Comparison of ENCODE assay signal across 8 cellular contexts in the genomic region with DNA sequence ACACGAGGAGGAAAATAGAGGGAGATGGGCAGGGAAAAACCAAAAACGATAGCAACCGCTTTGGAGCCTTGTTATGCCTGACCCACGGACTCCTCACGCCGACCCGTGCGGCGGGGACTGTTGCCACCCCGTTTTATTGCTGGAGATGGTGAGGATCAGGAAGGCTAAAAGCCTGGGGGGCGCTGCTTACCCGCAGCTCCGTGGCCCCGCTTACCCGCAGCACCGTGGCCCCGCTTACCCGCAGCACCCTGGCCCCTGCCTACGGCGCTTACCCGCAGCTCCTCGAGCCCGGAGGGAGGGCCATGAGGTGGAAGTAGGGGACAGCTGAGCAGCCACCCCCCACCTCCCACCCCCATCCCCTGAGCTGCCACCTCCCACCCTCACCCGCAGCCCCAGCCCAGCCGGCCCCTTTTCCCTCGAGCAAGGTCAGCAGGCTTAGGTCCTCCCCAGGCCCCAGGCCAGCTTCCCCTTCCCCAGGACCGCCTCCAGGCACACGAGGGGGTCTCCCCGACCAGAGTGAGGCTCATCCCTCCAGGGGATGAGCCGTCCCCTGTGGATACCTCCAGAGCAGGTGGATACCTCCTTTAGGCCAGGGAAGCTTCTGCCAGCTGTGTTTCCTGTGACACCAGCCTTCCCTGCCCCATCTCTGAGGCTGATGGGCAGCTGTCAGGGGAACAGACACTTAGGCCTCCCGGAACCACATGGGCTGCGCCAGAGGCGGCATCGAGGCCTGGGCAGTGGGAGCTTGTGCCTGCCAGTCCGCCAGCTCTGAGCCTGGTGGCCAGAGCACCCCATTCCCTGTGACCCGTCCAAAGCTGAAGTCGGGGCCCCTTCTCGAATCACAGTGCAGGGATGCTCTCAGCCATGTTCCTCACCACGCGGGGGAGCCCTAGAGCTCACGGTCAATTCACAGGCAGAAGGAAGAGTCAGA.
DNase-seq lines count a peak whose midpoint lies in the region; ATAC-seq lines count a peak whose summit lies in the region.

No MANE protein-coding gene starts in this region.

- H3K4me3 Mint-ChIP-seq in central memory CD8-positive, alpha-beta T cell: peak overlapping the region; percentile 61

- no peak overlapping the region for H3K27ac ChIP-seq in mesendoderm (ENCODE audit: low read depth, low read length)

- no peak overlapping the region for H2BK120ac ChIP-seq in mesendoderm (ENCODE audit: low read depth, low read length)

- no peak overlapping the region for H3K18ac ChIP-seq in mesendoderm (ENCODE audit: low read length)

- peaks cover 12% of the 10 kb centered on the region for H3K4me1 Mint-ChIP-seq in central memory CD8-positive, alpha-beta T cell

- H3K27ac Mint-ChIP-seq in central memory CD8-positive, alpha-beta T cell (ENCODE audit: low read depth): no peak overlapping the region

- no peak overlapping the region for H3K9ac ChIP-seq in mesendoderm (ENCODE audit: low read length)

- H2AK5ac ChIP-seq in mesendoderm (ENCODE audit: low read length): no peak overlapping the region

- peak; percentile 64 for DNase-seq in DMS53 treated with DMSO at 0.1 percent for 48 hours (lab: John Stamatoyannopoulos, UW; ENCODE audit: unreplicated experiment)
- DNase-seq in Kasumi-1 (lab: John Stamatoyannopoulos, UW): peak; percentile 70
- peak; percentile 42 to 63 for DNase-seq in central memory CD8-positive, alpha-beta T cell (ENCODE audit: low spot score in 2 of 2)
- DNase-seq in mesendoderm: peak; percentile 62
- peak; percentile 44 to 49 for DNase-seq in stimulated activated CD8-positive, alpha-beta memory T cell treated with anti-CD3 and anti-CD28 coated beads, Interleukin-4, amount 100 ng/mL, for 4 hours (ENCODE audit: low read depth in 2 of 2, low spot score in 1 of 2)
- DNase-seq in NCI-H526 treated with DMSO at 0.1 percent for 48 hours (lab: John Stamatoyannopoulos, UW): no peak
- DNase-seq in NCI-H1048 (lab: John Stamatoyannopoulos, UW): no peak

- H2BK15ac ChIP-seq in mesendoderm (replicated peaks; ENCODE audit: low read depth): no peak overlapping the region

- no peak overlapping the region for H4K5ac ChIP-seq in mesendoderm (ENCODE audit: low read length)

- H3K4me3 ChIP-seq in mesendoderm (ENCODE audit: low read length): no peak overlapping the region

- no peak overlapping the region for H3K4ac ChIP-seq in mesendoderm (ENCODE audit: low read depth, low read length)

- ATAC-seq in activated CD4-positive, CD25-positive, alpha-beta regulatory T cell treated with anti-CD3 and anti-CD28 coated beads, Interleukin-2, amount 50 U/mL, for 24 hours: peak; percentile 53 to 77
- peak; percentile 64 for ATAC-seq in central memory CD8-positive, alpha-beta T cell (replicated peaks; ENCODE audit: extremely low read depth, poor library complexity, severe bottlenecking)

- no peaks in the 10 kb centered on the region for H3K36me3 Mint-ChIP-seq in central memory CD8-positive, alpha-beta T cell (ENCODE audit: insufficient read depth)

- H3K4me1 ChIP-seq in mesendoderm (ENCODE audit: control insufficient read depth, low read depth, low read length): no peaks in the 10 kb centered on the region

- no peak overlapping the region for H3K4me2 ChIP-seq in mesendoderm (ENCODE audit: low read length)

- WGBS in mesendoderm (ENCODE audit: extremely low coverage, insufficient coverage, low lambda C conversion rate): no CpG with 5 or more reads among the region's 41 CpGs

- H3K23ac ChIP-seq in mesendoderm (ENCODE audit: low read length): no peak overlapping the region

- H3K27me3 ChIP-seq in mesendoderm (ENCODE audit: insufficient read depth, low read length, poor library complexity): no peaks in the 10 kb centered on the region

- no peaks in the 10 kb centered on the region for H3K9me3 Mint-ChIP-seq in central memory CD8-positive, alpha-beta T cell

- no peaks in the 10 kb centered on the region for H3K36me3 ChIP-seq in mesendoderm (ENCODE audit: control insufficient read depth, insufficient read depth, low read length)

- H3K27me3 Mint-ChIP-seq in central memory CD8-positive, alpha-beta T cell: peaks cover 46% of the 10 kb centered on the region

- H3K79me1 ChIP-seq in mesendoderm (ENCODE audit: low read length): no peaks in the 10 kb centered on the region

- no peak overlapping the region for H3K56ac ChIP-seq in mesendoderm (ENCODE audit: low read length)

- H4K8ac ChIP-seq in mesendoderm (ENCODE audit: low read depth, low read length): no peak overlapping the region

- H3K79me2 ChIP-seq in mesendoderm (ENCODE audit: control insufficient read depth, insufficient read depth, low read length): no peaks in the 10 kb centered on the region

- H2BK5ac ChIP-seq in mesendoderm (ENCODE audit: low read length): no peak overlapping the region

Comparison
In these comparisons a context has a peak if more than half of its experiments do, and no peak if none do; other contexts are left out.
1. DNase-seq: peak in DMS53 treated with DMSO at 0.1 percent for 48 hours (single experiment), Kasumi-1 (2 of 2), central memory CD8-positive, alpha-beta T cell (2 of 2), mesendoderm (single experiment) and stimulated activated CD8-positive, alpha-beta memory T cell treated with anti-CD3 and anti-CD28 coated beads, Interleukin-4, amount 100 ng/mL, for 4 hours (2 of 2); none in NCI-H526 treated with DMSO at 0.1 percent for 48 hours (single experiment) and NCI-H1048 (single experiment).